In genomic region chr2:29530281-29530680, GRCh38 we compare ENCODE assay signal across 18 cellular contexts.
DNase-seq lines count a peak whose midpoint lies in the region; ATAC-seq and TF ChIP-seq lines count a peak whose summit lies in the region.
"Had no signal": no experiment of that assay in that cellular context is flagged by ENCODE, and none has a peak within 500 bp of the region (broad histone marks: within the 10 kb centered on the region; RNA-seq: fewer than 3 reads in every experiment).

No MANE protein-coding gene starts in this region.

- H3K27me3 Mint-ChIP-seq in chondrocyte (ENCODE audit: low read depth) (peaks cover 16% of the 10 kb centered on the region), T-cell (peaks cover 19 to 27% of the 10 kb centered on the region in 2 donors)

- TF ChIP-seq CTCF in chondrocyte (IDR thresholded peaks at IDR 0.05) (no peak), foreskin fibroblast (IDR thresholded peaks at IDR 0.05; ENCODE audit: low read depth, low read length) (no peak)

- H3K27ac Mint-ChIP-seq in chondrocyte (ENCODE audit: unreplicated experiment) (peak overlapping the region; percentile 8), T-cell (no peak overlapping the region)
- H3K27ac Mint-ChIP-seq: CD8-positive, alpha-beta memory T cell had no signal

- H3K4me1 Mint-ChIP-seq in chondrocyte (ENCODE audit: low read depth) (peaks cover 19% of the 10 kb centered on the region), T-cell (peaks cover 0 to 8% (median 4%) of the 10 kb centered on the region in 3 donors)

- no peaks in the 10 kb centered on the region for H3K36me3 Mint-ChIP-seq in chondrocyte (ENCODE audit: low read depth)
- H3K36me3 Mint-ChIP-seq in T-cell, result no peaks in the 10 kb centered on the region
- H3K36me3 Mint-ChIP-seq: CD8-positive, alpha-beta memory T cell had no signal

- H3K9me3 Mint-ChIP-seq in chondrocyte (ENCODE audit: low read depth) (no peaks in the 10 kb centered on the region), T-cell (no peaks in the 10 kb centered on the region)
- H3K9me3 Mint-ChIP-seq: CD8-positive, alpha-beta memory T cell had no signal

- ATAC-seq in HG03159 (IDR thresholded peaks at IDR 0.05; ENCODE audit: unreplicated experiment) (no peak), T-cell (replicated peaks in 1 of 4) (no peak)
- ATAC-seq: K562, Right ventricle myocardium inferior had no signal

- no peak overlapping the region for H3K4me3 ChIP-seq in foreskin fibroblast (ENCODE audit: low read depth in 1 of 2, low read length in 2 of 2)
- H3K4me3 ChIP-seq: K562, SJSA1 had no signal

- DNase-seq in EL, result peak; percentile 19
- peak; percentile 100 for DNase-seq in NCI-H226
- DNase-seq in chondrocyte (ENCODE audit: low spot score), result no peak
- DNase-seq in myocyte (ENCODE audit: low read depth), result peak; percentile 83
- no peak for DNase-seq in stimulated activated CD4-positive, alpha-beta T cell treated with anti-CD3 and anti-CD28 coated beads, Interleukin-1b, Interleukin-23, amount 100 ng/mL, for 48 hours
- DNase-seq in foreskin fibroblast, result no peak
- no peak for DNase-seq in T-cell
- DNase-seq: CD8-positive, alpha-beta memory T cell; DMS79 treated with DMSO at 0.1 percent for 48 hours; GDM1; NCI-H1092 treated with DMSO at 0.1 percent for 48 hours; NCI-H2029 treated with DMSO at 0.1 percent for 48 hours; NCI-H446; NCI-H526 had no signal

- no peak overlapping the region for H3K4me3 Mint-ChIP-seq in chondrocyte (ENCODE audit: unreplicated experiment)
- no peak overlapping the region for H3K4me3 Mint-ChIP-seq in T-cell
- H3K4me3 Mint-ChIP-seq: CD8-positive, alpha-beta memory T cell had no signal

- CTCF ChIA-PET in T-cell (lab: Charles Lee), result interaction anchor here in 1 of 2 donors (0.6 kb wide), 1 partner anchor 1187 kb away, joined by 3 read pairs; no protein-coding TSS in a partner anchor

- POLR2A ChIA-PET in T-cell (lab: Charles Lee), result no interaction called here

Comparison
In these comparisons a context has a peak if more than half of its experiments do, and no peak if none do; other contexts are left out.
1. DNase-seq: peak in EL (single experiment), NCI-H226 (single experiment) and myocyte (single experiment); none in chondrocyte (single experiment), stimulated activated CD4-positive, alpha-beta T cell treated with anti-CD3 and anti-CD28 coated beads, Interleukin-1b, Interleukin-23, amount 100 ng/mL, for 48 hours (single experiment), foreskin fibroblast (0 of 2) and T-cell (0 of 34).